9 cellular contexts compared by ENCODE assay signal in the genomic region with DNA sequence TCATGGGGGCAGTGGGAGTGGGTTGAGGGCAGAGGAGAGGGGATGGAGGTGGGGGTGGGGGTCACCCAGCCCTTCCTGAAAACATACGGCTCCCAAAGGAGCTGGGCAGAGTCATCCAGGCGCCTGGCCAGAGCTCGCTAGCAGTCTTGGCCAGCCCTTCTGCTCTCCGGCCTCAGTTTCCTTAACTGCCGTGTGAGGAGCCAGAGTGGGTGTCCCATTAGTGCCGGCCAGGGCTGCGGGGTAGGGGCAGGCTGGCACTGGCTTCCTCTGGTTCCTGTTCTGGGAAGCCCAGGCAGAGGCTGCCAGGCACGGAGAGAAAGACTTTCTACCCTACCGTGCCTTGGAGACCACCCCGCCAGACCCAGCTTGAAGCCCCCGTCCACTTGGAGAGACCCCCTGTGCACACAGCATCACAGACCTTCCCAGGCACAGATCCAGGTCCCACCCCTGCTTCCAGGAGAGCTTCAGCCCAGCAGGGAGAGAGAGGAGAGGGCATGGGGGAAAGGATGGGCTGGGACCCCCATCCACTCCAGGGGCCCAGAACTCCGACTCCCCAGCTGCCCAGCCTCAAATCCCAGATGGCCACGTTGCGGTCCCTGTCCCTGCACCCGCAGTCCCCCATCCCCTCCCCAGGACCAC.
A peak's percentile ranks its signal among the peaks of the same experiment; 100 is the strongest.
DNase-seq lines count a peak whose midpoint lies in the region; ATAC-seq and TF ChIP-seq lines count a peak whose summit lies in the region.
"Had no signal": no experiment of that assay in that cellular context is flagged by ENCODE, and none has a peak within 500 bp of the region (broad histone marks: within the 10 kb centered on the region; RNA-seq: fewer than 3 reads in every experiment).

No MANE protein-coding gene starts in this region.

- H3K9me3 Mint-ChIP-seq in natural killer cell treated with Interleukin-12 subunit alpha and Interleukin-12 subunit beta and Interleukin-15 and Interleukin-18, amount 100 ng/mL, for 72 hours = no peaks in the 10 kb centered on the region

- no peak for ATAC-seq in IMR-90 (ENCODE audit: low read depth)
- ATAC-seq in natural killer cell treated with Interleukin-12 subunit alpha and Interleukin-12 subunit beta and Interleukin-15 and Interleukin-18, amount 100 ng/mL, for 72 hours = no peak
- no peak for ATAC-seq in GM19395 (IDR thresholded peaks at IDR 0.05; ENCODE audit: unreplicated experiment)

- peak overlapping the region; percentile 99 for H2AK9ac ChIP-seq in IMR-90 (replicated peaks; ENCODE audit: low read depth, low read length, poor library complexity)

- H3K27me3 Mint-ChIP-seq in natural killer cell treated with Interleukin-12 subunit alpha and Interleukin-12 subunit beta and Interleukin-15 and Interleukin-18, amount 100 ng/mL, for 72 hours = no peaks in the 10 kb centered on the region

- H3K4me2 ChIP-seq in IMR-90 (ENCODE audit: low read depth, low read length) = peak overlapping the region; percentile 97

- intact Hi-C loops in IMR-90 (cut with micrococcal nuclease) (loop anchor here (2.0 to 10.0 kb wide), 6 partner anchors 35 to 517 kb away; a partner anchor contains a TSS), dorsolateral prefrontal cortex (cut with DNase I) (loop anchor here (2.0 to 10.0 kb wide), 2 partner anchors 17 to 177 kb away; a partner anchor contains a TSS)

- dilution Hi-C loops in IMR-90 (cut with HindIII; ENCODE audit: low sequenced_read_pairs, unreplicated experiment) = no loop called here

- no peak for TF ChIP-seq CTCF in 22Rv1 (IDR thresholded peaks at IDR 0.05)
- TF ChIP-seq CTCF in IMR-90 (conservative IDR thresholded peaks at IDR 0.05; ENCODE audit: low read depth, low read length) = no peak
- TF ChIP-seq CTCF in dorsolateral prefrontal cortex (IDR thresholded peaks at IDR 0.05 in 54 of 56, conservative IDR thresholded peaks at IDR 0.05 in 2 of 56; ENCODE audit: low read depth in 1 of 56, partially characterized antibody in 56 of 56) = no peak

- peaks cover 14 to 67% of the 10 kb centered on the region in 2 experiments for H3K79me1 ChIP-seq in IMR-90 (ENCODE audit: low read depth in 1 of 2, low read length in 2 of 2)

- peak overlapping the region; percentile 15; the same call in 2 of the 3 replicates for H2BK15ac ChIP-seq in IMR-90 (ENCODE audit: low read depth, low read length)

- no peak for TF ChIP-seq POLR2A in IMR-90 (IDR thresholded peaks at IDR 0.05; ENCODE audit: low read depth, low read length)

- peak overlapping the region; percentile 86 for H3K27ac ChIP-seq in 22Rv1
- peak overlapping the region; percentile 98 for H3K27ac ChIP-seq in IMR-90 (ENCODE audit: insufficient read depth, low read length)
- H3K27ac ChIP-seq in dorsolateral prefrontal cortex = peak overlapping the region in 58 of 59 donors; percentile 25 to 98 (median 91)

- H3K36me3 Mint-ChIP-seq in natural killer cell treated with Interleukin-12 subunit alpha and Interleukin-12 subunit beta and Interleukin-15 and Interleukin-18, amount 100 ng/mL, for 72 hours = no peaks in the 10 kb centered on the region

- CTCF ChIA-PET in IMR-90 (lab: Yijun Ruan, JAX) = no interaction called here

- peak overlapping the region; percentile 95 for H3K14ac ChIP-seq in IMR-90 (replicated peaks; ENCODE audit: low read depth, low read length)

- H3K4me3 ChIP-seq in IMR-90 (ENCODE audit: insufficient read depth, low read depth, low read length) (peak overlapping the region; percentile 97), dorsolateral prefrontal cortex (peak overlapping the region; percentile 41 to 83 (median 62))

- H4K91ac ChIP-seq in IMR-90 (ENCODE audit: insufficient read depth, low read depth, low read length) = peak overlapping the region; percentile 96

- 31% methylated on average over 5 of the region's 15 CpGs; no CpG with 5 or more reads in 1 of the 2 experiments for WGBS in IMR-90 (ENCODE audit: extremely low coverage in 2 of 2, insufficient read length in 1 of 2), 2 experiments

- peak overlapping the region; percentile 82 for H4K5ac ChIP-seq in IMR-90 (ENCODE audit: low read depth, low read length)

- no peak for DNase-seq in IMR-90
- no peak for DNase-seq in dorsolateral prefrontal cortex
- DNase-seq in natural killer cell treated with Interleukin-12 subunit alpha and Interleukin-12 subunit beta and Interleukin-15 and Interleukin-18, amount 100 ng/mL, for 72 hours (ENCODE audit: low spot score) = no peak
- no peak for DNase-seq in activated effector memory CD4-positive, alpha-beta T cell treated with Interleukin-2 at 50 U/mL for 16 hours
- no peak for DNase-seq in NCI-H1436 treated with DMSO at 0.1 percent for 48 hours (lab: John Stamatoyannopoulos, UW)
- no peak for DNase-seq in stimulated activated CD4-positive, alpha-beta T cell treated with anti-CD3 and anti-CD28 coated beads, Interleukin-2, amount 100 ng/mL, for 48 hours
- DNase-seq: GOT3 had no signal

- peaks cover 40% of the 10 kb centered on the region for H4K20me1 ChIP-seq in IMR-90 (ENCODE audit: insufficient read depth, low read length)

- H3K18ac ChIP-seq in IMR-90 (ENCODE audit: low read depth, low read length) = peak overlapping the region; percentile 93

- POLR2A ChIA-PET in IMR-90 (lab: Charles Lee; ENCODE audit: unreplicated experiment) = interaction anchor here (0.6 to 1.2 kb wide), 5 partner anchors 18 to 363 kb away, joined by 3 to 10 read pairs (median 8); no protein-coding TSS in a partner anchor

- no peak overlapping the region for H3K27ac Mint-ChIP-seq in natural killer cell treated with Interleukin-12 subunit alpha and Interleukin-12 subunit beta and Interleukin-15 and Interleukin-18, amount 100 ng/mL, for 72 hours

- H2BK5ac ChIP-seq in IMR-90 (ENCODE audit: low read depth, low read length, poor library complexity, severe bottlenecking) = peak overlapping the region; percentile 98

- peaks cover 15 to 24% of the 10 kb centered on the region in 2 donors for H3K4me1 Mint-ChIP-seq in natural killer cell treated with Interleukin-12 subunit alpha and Interleukin-12 subunit beta and Interleukin-15 and Interleukin-18, amount 100 ng/mL, for 72 hours (ENCODE audit: low read depth in 2 of 2)

- peaks cover 55% of the 10 kb centered on the region for H3K4me1 ChIP-seq in IMR-90 (ENCODE audit: control insufficient read depth, insufficient read depth, low read length)

- peaks cover 14% of the 10 kb centered on the region; the same call in 1 of the 2 replicates for H3K9me1 ChIP-seq in IMR-90 (ENCODE audit: insufficient read depth, low read length)

- no peaks in the 10 kb centered on the region for H3K9me3 ChIP-seq in IMR-90 (ENCODE audit: control insufficient read depth, insufficient read depth, low read length)

- in situ Hi-C loops in IMR-90 (cut with MboI; ENCODE audit: low sequenced_read_pairs) = loop anchor here (10.0 kb wide), 1 partner anchor 177 kb away; a partner anchor contains a TSS

- H3K36me3 ChIP-seq in IMR-90 (ENCODE audit: control insufficient read depth, insufficient read depth, low read length) = peaks cover 18% of the 10 kb centered on the region

- peak overlapping the region; percentile 76 for H2BK120ac ChIP-seq in IMR-90 (ENCODE audit: low read depth, low read length)

- no peak for TF ChIP-seq RAD21 in IMR-90 (IDR thresholded peaks at IDR 0.05; ENCODE audit: low read length)

- BruUV-seq in IMR-90 (replicated peaks; lab: Mats Ljungman, UMichigan) = no TSS peak

- H3K4ac ChIP-seq in IMR-90 (ENCODE audit: low read depth, low read length) = peak overlapping the region; percentile 96

- H3K4me3 Mint-ChIP-seq in natural killer cell treated with Interleukin-12 subunit alpha and Interleukin-12 subunit beta and Interleukin-15 and Interleukin-18, amount 100 ng/mL, for 72 hours = peak overlapping the region; percentile 22

- H3K23ac ChIP-seq in IMR-90 (ENCODE audit: low read depth, low read length) = peak overlapping the region; percentile 88

- H4K8ac ChIP-seq in IMR-90 (ENCODE audit: low read depth in 2 of 2, low read length in 2 of 2) = peak overlapping the region; percentile 82 to 85

- peak overlapping the region; percentile 83 for H2AK5ac ChIP-seq in IMR-90 (ENCODE audit: low read depth, low read length)

- H2AFZ ChIP-seq in IMR-90 (replicated peaks; ENCODE audit: low read length, poor library complexity) = peak overlapping the region; percentile 83

- H3K9ac ChIP-seq in IMR-90 (ENCODE audit: low read depth, low read length) = peak overlapping the region; percentile 97

- peak overlapping the region; percentile 32; the same call in 1 of the 2 replicates for H2BK20ac ChIP-seq in IMR-90 (ENCODE audit: low read depth, low read length)

- peak overlapping the region; percentile 87 for H3K56ac ChIP-seq in IMR-90 (ENCODE audit: extremely low read depth, insufficient read depth, low read length)

- H3K27me3 ChIP-seq in IMR-90 (ENCODE audit: control insufficient read depth, insufficient read depth, low read length) (no peaks in the 10 kb centered on the region), dorsolateral prefrontal cortex (no peaks in the 10 kb centered on the region)

TF ChIP-seq in IMR-90, 13 proteins besides CTCF, POLR2A, EP300 and RAD21:
- no peak for TF ChIP-seq RCOR1 (IDR thresholded peaks at IDR 0.05; ENCODE audit: insufficient replicate concordance, low read length)
- no peak for TF ChIP-seq NFE2L2 (IDR thresholded peaks at IDR 0.05; ENCODE audit: low read depth, low read length)
- TF ChIP-seq RFX5 (IDR thresholded peaks at IDR 0.05; ENCODE audit: low read depth, low read length) = no peak
- TF ChIP-seq, protein P1, sequence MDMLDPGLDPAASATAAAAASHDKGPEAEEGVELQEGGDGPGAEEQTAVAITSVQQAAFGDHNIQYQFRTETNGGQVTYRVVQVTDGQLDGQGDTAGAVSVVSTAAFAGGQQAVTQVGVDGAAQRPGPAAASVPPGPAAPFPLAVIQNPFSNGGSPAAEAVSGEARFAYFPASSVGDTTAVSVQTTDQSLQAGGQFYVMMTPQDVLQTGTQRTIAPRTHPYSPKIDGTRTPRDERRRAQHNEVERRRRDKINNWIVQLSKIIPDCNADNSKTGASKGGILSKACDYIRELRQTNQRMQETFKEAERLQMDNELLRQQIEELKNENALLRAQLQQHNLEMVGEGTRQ (IDR thresholded peaks at IDR 0.05; ENCODE audit: low read depth, low read length) = no peak
- TF ChIP-seq MXI1 (IDR thresholded peaks at IDR 0.05; ENCODE audit: borderline replicate concordance, low read depth, low read length) = 0 out of 2 replicates have a peak, but pooled peaks have one; percentile 7
- TF ChIP-seq SMC3 (IDR thresholded peaks at IDR 0.05; ENCODE audit: low read depth, low read length) = no peak
- TF ChIP-seq CHD1 (IDR thresholded peaks at IDR 0.05; ENCODE audit: low read depth, low read length) = no peak
- no peak for TF ChIP-seq MAZ (IDR thresholded peaks at IDR 0.05; ENCODE audit: borderline replicate concordance, low read depth, low read length)
